Comparison of ENCODE assay signal across 10 cellular contexts in the genomic region with DNA sequence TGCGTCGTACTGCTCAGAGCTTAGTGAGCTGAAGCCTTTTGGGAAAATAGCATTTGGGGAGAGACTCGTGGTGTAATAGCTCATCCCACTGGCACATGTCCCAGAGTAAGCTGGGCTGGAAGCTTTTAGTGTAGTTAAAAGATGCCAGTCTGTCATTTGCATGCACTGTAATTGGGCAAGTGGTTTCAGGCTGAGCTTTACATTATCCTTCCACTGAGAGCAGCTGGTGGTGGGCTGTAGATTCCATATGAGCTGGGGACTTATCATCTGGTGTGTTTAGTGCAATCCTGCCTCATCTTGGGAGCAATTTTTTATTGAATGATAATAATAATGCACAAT.
DNase-seq lines count a peak whose midpoint lies in the region; ATAC-seq and TF ChIP-seq lines count a peak whose summit lies in the region.
"Had no signal": no experiment of that assay in that cellular context is flagged by ENCODE, and none has a peak within 500 bp of the region (broad histone marks: within the 10 kb centered on the region; RNA-seq: fewer than 3 reads in every experiment).

No MANE protein-coding gene starts in this region.

- DNase-seq in NCI-H1417 (lab: John Stamatoyannopoulos, UW) (peak; percentile 4 to 38 (median 19)), NCI-H1417 treated with DMSO at 0.1 percent for 48 hours (lab: John Stamatoyannopoulos, UW) (no peak), activated B cell treated with CpG ODN at 0.5 μM for 24 hours (no peak), hepatic stellate cell (ENCODE audit: low spot score) (peak; percentile 34), tibial artery (peak; percentile 65 to 75)
- no peak for DNase-seq in activated CD8-positive, alpha-beta memory T cell treated with anti-CD3 and anti-CD28 coated beads for 24 hours
- DNase-seq in activated CD8-positive, alpha-beta memory T cell treated with anti-CD3 and anti-CD28 coated beads, Interleukin-2, amount 50 U/mL, for 48 hours, result no peak

- intact Hi-C loops in activated B cell treated with CpG ODN at 0.5 μM for 24 hours (cut with micrococcal nuclease) (loop anchor here (5.0 kb wide), 1 partner anchor 36 kb away; no protein-coding TSS in a partner anchor), tibial artery (cut with DNase I; ENCODE audit: low total_unique reads) (loop anchor here (5.0 kb wide), 1 partner anchor 861 kb away; no protein-coding TSS in a partner anchor)

- peaks cover 94% of the 10 kb centered on the region for H3K4me1 Mint-ChIP-seq in activated B cell treated with CpG ODN at 0.5 μM for 24 hours

- TF ChIP-seq CTCF in activated B cell treated with CpG ODN at 0.5 μM for 24 hours (IDR thresholded peaks at IDR 0.05) (no peak), tibial artery (IDR thresholded peaks at IDR 0.05) (no peak)

- H3K27me3 ChIP-seq in tibial artery, result no peaks in the 10 kb centered on the region

- ATAC-seq in activated B cell treated with CpG ODN at 0.5 μM for 24 hours (ENCODE audit: low read depth), result no peak
- ATAC-seq in HG02588 (IDR thresholded peaks at IDR 0.05; ENCODE audit: unreplicated experiment), result no peak

- H3K36me3 Mint-ChIP-seq in activated B cell treated with CpG ODN at 0.5 μM for 24 hours (ENCODE audit: low read depth), result no peaks in the 10 kb centered on the region

- H3K27ac ChIP-seq in tibial artery, result peak overlapping the region in 1 of 2 donors; percentile 12
- H3K27ac ChIP-seq: 22Rv1 had no signal

- H3K4me1 ChIP-seq in tibial artery, result peaks cover 6 to 73% (median 47%) of the 10 kb centered on the region in 4 donors

- H3K4me3 ChIP-seq in tibial artery, result no peak overlapping the region

- H3K9me3 ChIP-seq in tibial artery, result no peaks in the 10 kb centered on the region

- peak overlapping the region; percentile 5 for H3K4me3 Mint-ChIP-seq in activated B cell treated with CpG ODN at 0.5 μM for 24 hours
- H3K4me3 Mint-ChIP-seq: neural crest cell had no signal

- no peaks in the 10 kb centered on the region for H3K9me3 Mint-ChIP-seq in activated B cell treated with CpG ODN at 0.5 μM for 24 hours

- H3K27ac Mint-ChIP-seq in activated B cell treated with CpG ODN at 0.5 μM for 24 hours, result peak overlapping the region; percentile 60

- no peaks in the 10 kb centered on the region for H3K27me3 Mint-ChIP-seq in activated B cell treated with CpG ODN at 0.5 μM for 24 hours

- CTCF ChIA-PET in activated B cell treated with CpG ODN at 0.5 μM for 24 hours (lab: Charles Lee), result interaction anchor here (1.2 to 1.6 kb wide), 2 partner anchors 9 to 71 kb away, joined by 3 to 9 read pairs; no protein-coding TSS in a partner anchor

- H3K36me3 ChIP-seq in tibial artery, result no peaks in the 10 kb centered on the region

- POLR2A ChIA-PET in activated B cell treated with CpG ODN at 0.5 μM for 24 hours (lab: Charles Lee), result interaction anchor here (0.9 to 1.2 kb wide), 3 partner anchors 12 to 70 kb away, joined by 3 to 9 read pairs (median 3); partner anchors contain the start of gene LRCH1

Comparison
In these comparisons a context has a peak if more than half of its experiments do, and no peak if none do; other contexts are left out.
1. DNase-seq: peak in NCI-H1417 (3 of 3), hepatic stellate cell (single experiment) and tibial artery (2 of 2); none in NCI-H1417 treated with DMSO at 0.1 percent for 48 hours (single experiment), activated B cell treated with CpG ODN at 0.5 μM for 24 hours (single experiment), activated CD8-positive, alpha-beta memory T cell treated with anti-CD3 and anti-CD28 coated beads for 24 hours (single experiment) and activated CD8-positive, alpha-beta memory T cell treated with anti-CD3 and anti-CD28 coated beads, Interleukin-2, amount 50 U/mL, for 48 hours (single experiment).